In the genomic region with DNA sequence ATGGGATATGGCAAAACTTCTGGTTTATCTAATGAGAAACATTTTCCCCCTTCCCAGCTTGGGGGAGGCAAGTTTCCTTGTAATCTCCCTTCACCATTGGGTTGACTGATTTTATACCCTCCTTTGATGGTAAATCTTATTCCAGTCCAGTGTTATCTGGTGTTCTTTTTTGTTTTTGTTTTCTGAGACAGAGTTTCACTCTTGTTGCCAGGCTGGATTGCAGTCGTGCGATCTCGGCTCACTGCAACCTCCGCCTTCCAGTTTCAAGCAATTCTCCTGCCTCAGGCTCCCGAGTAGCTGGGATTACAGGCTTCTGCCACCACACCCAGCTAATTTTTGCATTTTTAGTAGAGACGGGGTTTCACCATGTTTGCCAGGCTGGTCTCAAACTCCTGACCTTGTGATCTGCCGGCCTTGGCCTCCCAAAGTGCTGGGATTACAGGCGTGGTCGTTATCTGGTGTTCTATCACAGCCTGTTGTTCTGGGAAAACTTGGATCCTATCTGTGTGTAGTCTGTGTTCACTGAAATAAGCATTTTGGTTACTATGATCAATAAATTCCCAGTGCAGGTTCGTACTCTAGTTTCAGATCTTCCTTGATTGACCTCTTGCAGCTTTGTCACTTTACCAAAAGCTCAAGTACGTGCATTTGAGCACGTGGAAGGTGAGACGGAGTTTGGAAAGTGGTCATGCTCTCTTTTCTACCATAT, we compare ENCODE assay signal across 1 cellular context.
TF ChIP-seq lines count a peak whose summit lies in the region.

No MANE protein-coding gene starts in this region.

TF ChIP-seq in H1, 55 proteins besides CTCF, POLR2A, EP300 and RAD21:
- TF ChIP-seq GTF2F1 (IDR thresholded peaks at IDR 0.05; ENCODE audit: borderline replicate concordance, low read depth, low read length) (no peak), ZNF274 (IDR thresholded peaks at IDR 0.05; ENCODE audit: borderline replicate concordance, extremely low read depth, low read length) (no peak), TBP (IDR thresholded peaks at IDR 0.05; ENCODE audit: low read depth, low read length) (no peak), TAF7 (optimal IDR thresholded peaks at IDR 0.05; ENCODE audit: borderline replicate concordance, low read depth, low read length) (no peak), CREB1 (IDR thresholded peaks at IDR 0.05) (no peak), KDM4A (IDR thresholded peaks at IDR 0.05; ENCODE audit: low read depth, low read length, severe bottlenecking) (no peak), ASH2L (IDR thresholded peaks at IDR 0.05; ENCODE audit: low read length) (no peak), CHD7 (IDR thresholded peaks at IDR 0.05; ENCODE audit: insufficient replicate concordance, low read length) (no peak), TEAD4 (IDR thresholded peaks at IDR 0.05; ENCODE audit: low read depth, low read length) (no peak), CBX8 (IDR thresholded peaks at IDR 0.05; ENCODE audit: borderline replicate concordance, low read depth, low read length) (no peak), SUZ12 (IDR thresholded peaks at IDR 0.05; ENCODE audit: low read length) (no peak), NANOG (IDR thresholded peaks at IDR 0.05; ENCODE audit: insufficient read depth, low read depth, low read length, poor library complexity, severe bottlenecking) (no peak), SP4 (IDR thresholded peaks at IDR 0.05; ENCODE audit: low read length) (no peak)
